Comparison of ENCODE assay signal across 1 cellular context in the genomic region with DNA sequence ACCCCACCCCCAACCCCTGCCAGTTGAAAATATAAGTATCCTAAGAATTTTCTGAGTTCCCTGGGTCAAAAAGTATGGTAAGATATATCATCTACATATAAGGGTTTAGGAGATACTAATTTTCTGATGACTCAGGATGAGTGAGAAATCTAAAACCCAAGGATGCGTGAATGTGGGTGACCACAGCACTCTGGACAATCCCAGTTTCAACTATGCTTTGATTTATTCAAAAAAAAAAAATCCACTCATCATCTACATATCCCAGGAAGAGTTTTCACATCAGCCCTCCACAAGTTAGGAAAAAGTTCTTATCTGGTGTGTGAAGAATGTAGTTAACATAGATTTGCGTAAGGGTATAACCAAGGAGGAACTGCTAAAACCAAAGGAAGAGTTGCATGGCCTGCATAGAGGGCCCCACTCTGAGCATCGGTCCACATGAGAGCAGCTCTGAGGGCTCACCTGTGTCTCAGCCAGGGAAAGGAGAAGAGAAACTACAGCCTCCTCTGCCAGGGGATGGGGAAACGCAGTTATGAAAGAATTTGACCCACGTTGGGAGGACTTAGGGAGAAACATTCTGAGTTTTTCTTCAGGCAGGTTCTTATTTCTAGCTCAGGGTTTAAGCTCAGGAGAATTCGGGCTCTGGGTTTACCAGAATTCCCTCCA.
TF ChIP-seq lines count a peak whose summit lies in the region.

No MANE protein-coding gene starts in this region.

TF ChIP-seq in GM12878, 131 proteins besides CTCF, POLR2A, EP300 and RAD21:
- TF ChIP-seq SPI1 (IDR thresholded peaks at IDR 0.05; ENCODE audit: borderline replicate concordance, insufficient read depth, low read depth, low read length) (peak; percentile 59), PAX8 (IDR thresholded peaks at IDR 0.05) (no peak)
